15 cellular contexts compared by ENCODE assay signal in genomic region chr2:173086518-173087213, GRCh38. TPM values are rescaled to one million over a fixed set of nuclear protein-coding genes. Genes with fewer than 3 reads are reported as not detected.
A peak's percentile ranks its signal among the peaks of the same experiment; 100 is the strongest.
DNase-seq lines count a peak whose midpoint lies in the region; ATAC-seq and TF ChIP-seq lines count a peak whose summit lies in the region.
"Had no signal": no experiment of that assay in that cellular context is flagged by ENCODE, and none has a peak within 500 bp of the region (broad histone marks: within the 10 kb centered on the region; RNA-seq: fewer than 3 reads in every experiment).

No MANE protein-coding gene starts in this region.

- H3K27me3 ChIP-seq in left ventricle myocardium inferior (ENCODE audit: low read depth), result no peaks in the 10 kb centered on the region

- DNase-seq in AG08395 (ENCODE audit: low spot score) (peak; percentile 10), WTC11 (ENCODE audit: low spot score) (no peak), left ventricle myocardium inferior (no peak), sciatic nerve (ENCODE audit: low spot score) (no peak), cerebellar nuclear complex (lab: John Stamatoyannopoulos, UW) (no peak), COLO829 (ENCODE audit: low spot score) (no peak)
- no peak for DNase-seq in activated CD4-positive, CD25-positive, alpha-beta regulatory T cell treated with anti-CD3 and anti-CD28 coated beads, Interleukin-2, amount 50 U/mL, for 72 hours
- DNase-seq: activated naive CD8-positive, alpha-beta T cell treated with anti-CD3 and anti-CD28 coated beads, Interleukin-2, amount 10 ng/mL, durations not matched to agents 7 days and 5 days; dermis blood vessel endothelial cell; head of caudate nucleus; NCI-H1436; NCI-H69; SHP77; trophoblast cell had no signal

- intact Hi-C loops in left ventricle myocardium inferior (cut with micrococcal nuclease) (no loop called here), sciatic nerve (cut with DNase I) (no loop called here)

- CTCF ChIA-PET in WTC11 (lab: Charles Lee), result interaction anchor here (1.7 kb wide), 1 partner anchor 60 kb away, joined by 4 read pairs; no protein-coding TSS in a partner anchor

- H3K27me3 Mint-ChIP-seq in WTC11 (ENCODE audit: low read depth), result no peaks in the 10 kb centered on the region

- no peaks in the 10 kb centered on the region for H3K9me3 ChIP-seq in left ventricle myocardium inferior (replicated peaks)

- TF ChIP-seq CTCF in WTC11 (IDR thresholded peaks at IDR 0.05) (no peak), left ventricle myocardium inferior (IDR thresholded peaks at IDR 0.05; ENCODE audit: borderline replicate concordance) (no peak)

- POLR2A ChIA-PET in WTC11 (lab: Charles Lee), result no interaction called here

- peaks cover 5% of the 10 kb centered on the region for H3K36me3 ChIP-seq in left ventricle myocardium inferior

- no peak overlapping the region for H3K4me3 ChIP-seq in left ventricle myocardium inferior

- peaks cover 28% of the 10 kb centered on the region for H3K4me1 Mint-ChIP-seq in WTC11
- H3K4me1 Mint-ChIP-seq: activated naive CD8-positive, alpha-beta T cell treated with anti-CD3 and anti-CD28 coated beads, Interleukin-2, amount 10 ng/mL, durations not matched to agents 7 days and 5 days had no signal

- no peaks in the 10 kb centered on the region for H3K9me3 Mint-ChIP-seq in WTC11
- H3K9me3 Mint-ChIP-seq: activated naive CD8-positive, alpha-beta T cell treated with anti-CD3 and anti-CD28 coated beads, Interleukin-2, amount 10 ng/mL, durations not matched to agents 7 days and 5 days had no signal

- peak overlapping the region; percentile 85 for H3K27ac ChIP-seq in left ventricle myocardium inferior (replicated peaks)

- no peak overlapping the region for H3K4me3 Mint-ChIP-seq in WTC11
- H3K4me3 Mint-ChIP-seq: activated naive CD8-positive, alpha-beta T cell treated with anti-CD3 and anti-CD28 coated beads, Interleukin-2, amount 10 ng/mL, durations not matched to agents 7 days and 5 days had no signal

- no peaks in the 10 kb centered on the region for H3K36me3 Mint-ChIP-seq in WTC11

- no peak for ATAC-seq in WTC11
- peak; percentile 59 for ATAC-seq in sciatic nerve
- ATAC-seq in HG02759 (IDR thresholded peaks at IDR 0.05; ENCODE audit: unreplicated experiment), result no peak

- peak overlapping the region; percentile 64 for H3K27ac Mint-ChIP-seq in WTC11
- H3K27ac Mint-ChIP-seq: activated naive CD8-positive, alpha-beta T cell treated with anti-CD3 and anti-CD28 coated beads, Interleukin-2, amount 10 ng/mL, durations not matched to agents 7 days and 5 days had no signal

- H3K4me1 ChIP-seq in left ventricle myocardium inferior, result peaks cover 85% of the 10 kb centered on the region

TF ChIP-seq in WTC11, 78 proteins besides CTCF, POLR2A, EP300 and RAD21 (continues in another document):
- TF ChIP-seq ZNF532 (CRISPR knock-in tag; IDR thresholded peaks at IDR 0.05; ENCODE audit: borderline replicate concordance) (no peak), ZNF416 (CRISPR knock-in tag; IDR thresholded peaks at IDR 0.05) (no peak), MXD4 (CRISPR knock-in tag; IDR thresholded peaks at IDR 0.05; ENCODE audit: borderline replicate concordance) (no peak), JUN (CRISPR knock-in tag; IDR thresholded peaks at IDR 0.05) (no peak), ATF6 (CRISPR knock-in tag; IDR thresholded peaks at IDR 0.05) (no peak), NR2C2 (CRISPR knock-in tag; IDR thresholded peaks at IDR 0.05) (no peak), SMAD4 (CRISPR knock-in tag; IDR thresholded peaks at IDR 0.05) (no peak), USF2 (CRISPR knock-in tag; IDR thresholded peaks at IDR 0.05) (no peak), ZNF281 (CRISPR knock-in tag; IDR thresholded peaks at IDR 0.05) (no peak), ZNF232 (CRISPR knock-in tag; IDR thresholded peaks at IDR 0.05) (no peak), TEAD1 (CRISPR knock-in tag; IDR thresholded peaks at IDR 0.05) (no peak), FOXJ3 (CRISPR knock-in tag; IDR thresholded peaks at IDR 0.05; ENCODE audit: borderline replicate concordance) (no peak), GRHL2 (CRISPR knock-in tag; IDR thresholded peaks at IDR 0.05; ENCODE audit: insufficient replicate concordance, severe bottlenecking) (no peak), ZNF138 (CRISPR knock-in tag; conservative IDR thresholded peaks at IDR 0.05) (no peak)

RNA-seq across cellular contexts. Expression of gene MAP3K20, which starts 11.0 kb away (rescaled TPM):
- total RNA-seq in WTC11 (2021), result 14.2 to 15.2 TPM (median 14.5 TPM) in 3 replicates
- 466 TPM for total RNA-seq in left ventricle myocardium inferior
- 36.2 TPM for total RNA-seq in sciatic nerve

Comparison
In these comparisons a context has a peak if more than half of its experiments do, and no peak if none do; other contexts are left out.
1. RNA of gene MAP3K20, which starts 11.0 kb away (total RNA-seq): 466 TPM in left ventricle myocardium inferior (single experiment); 36.2 TPM in sciatic nerve (single experiment) and 14.2 to 15.2 TPM in WTC11; every median in the first group is over 10 times any median in the second.